ENCODE assay signal across 27 cellular contexts in the genomic region with DNA sequence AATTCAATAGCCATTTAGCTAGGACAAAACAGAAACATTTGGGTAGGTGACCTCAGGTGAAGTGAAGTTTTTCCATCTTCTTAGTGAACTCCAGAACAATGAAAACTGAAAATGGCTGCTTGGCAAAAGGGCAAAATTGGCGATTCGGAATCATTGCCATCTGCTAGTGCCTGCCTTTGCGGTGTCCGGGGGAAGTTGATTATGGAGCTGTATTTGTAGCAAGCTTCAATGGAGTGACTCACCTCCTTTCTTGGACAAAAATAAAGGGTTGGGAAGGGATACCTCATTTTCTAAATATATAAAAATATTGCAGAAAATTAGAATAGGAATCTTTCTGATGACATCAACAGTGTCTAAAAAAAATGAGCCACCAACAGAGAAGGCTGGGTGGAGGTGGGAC.
A peak's percentile ranks its signal among the peaks of the same experiment; 100 is the strongest.
DNase-seq lines count a peak whose midpoint lies in the region; ATAC-seq and TF ChIP-seq lines count a peak whose summit lies in the region.
"Had no signal": no experiment of that assay in that cellular context is flagged by ENCODE, and none has a peak within 500 bp of the region (broad histone marks: within the 10 kb centered on the region; RNA-seq: fewer than 3 reads in every experiment).

No MANE protein-coding gene starts in this region.

- no peak for TF ChIP-seq EP300 in esophagus muscularis mucosa (IDR thresholded peaks at IDR 0.05)

- peaks cover 0 to 5% (median 0%) of the 10 kb centered on the region in 4 donors for H3K4me1 ChIP-seq in esophagus muscularis mucosa
- H3K4me1 ChIP-seq: prostate gland, uterus had no signal

- ATAC-seq in HG02885 (IDR thresholded peaks at IDR 0.05; ENCODE audit: poor library complexity, unreplicated experiment): no peak
- ATAC-seq: activated CD4-positive, alpha-beta T cell treated with anti-CD3 and anti-CD28 coated beads for 36 hours; naive thymus-derived CD4-positive, alpha-beta T cell; Right ventricle myocardium inferior had no signal

- no peak overlapping the region for H3K27ac Mint-ChIP-seq in activated CD4-positive, alpha-beta memory T cell treated with anti-CD3 and anti-CD28 coated beads, Interleukin-2, amount 10 ng/mL, durations not matched to agents 7 days and 5 days
- H3K27ac Mint-ChIP-seq: activated CD4-positive, alpha-beta T cell treated with anti-CD3 and anti-CD28 coated beads for 36 hours; activated T-cell treated with anti-CD3 and anti-CD28 coated beads, Interleukin-2, amount 50 U/mL, for 24 hours; brain; CD4-positive, alpha-beta T cell; H9; naive thymus-derived CD4-positive, alpha-beta T cell; T-helper 2 cell treated with Interferon-gamma antibody and Interleukin-4, amounts not matched to agents 5 μg/mL and 100 μg/mL, for 36 hours had no signal

- TF ChIP-seq POLR2A in esophagus muscularis mucosa (IDR thresholded peaks at IDR 0.05; ENCODE audit: low read depth): no peak

- WGBS in esophagus muscularis mucosa: 89% methylated on average over 4 of the region's 4 CpGs

- no peak overlapping the region for H3K4me3 Mint-ChIP-seq in activated CD4-positive, alpha-beta memory T cell treated with anti-CD3 and anti-CD28 coated beads, Interleukin-2, amount 10 ng/mL, durations not matched to agents 7 days and 5 days
- H3K4me3 Mint-ChIP-seq: activated CD4-positive, alpha-beta T cell treated with anti-CD3 and anti-CD28 coated beads for 36 hours; activated T-cell treated with anti-CD3 and anti-CD28 coated beads, Interleukin-2, amount 50 U/mL, for 24 hours; brain; CD4-positive, alpha-beta T cell; H9; naive thymus-derived CD4-positive, alpha-beta T cell; T-helper 2 cell treated with Interferon-gamma antibody and Interleukin-4, amounts not matched to agents 5 μg/mL and 100 μg/mL, for 36 hours had no signal

- POLR2A ChIA-PET in activated CD4-positive, alpha-beta memory T cell treated with anti-CD3 and anti-CD28 coated beads, Interleukin-2, amount 10 ng/mL, durations not matched to agents 7 days and 5 days (lab: Charles Lee): no interaction called here

- no peak for TF ChIP-seq CTCF in esophagus muscularis mucosa (IDR thresholded peaks at IDR 0.05)

- no peaks in the 10 kb centered on the region for H3K4me1 Mint-ChIP-seq in activated CD4-positive, alpha-beta memory T cell treated with anti-CD3 and anti-CD28 coated beads, Interleukin-2, amount 10 ng/mL, durations not matched to agents 7 days and 5 days
- H3K4me1 Mint-ChIP-seq: activated CD4-positive, alpha-beta T cell treated with anti-CD3 and anti-CD28 coated beads for 36 hours; naive thymus-derived CD4-positive, alpha-beta T cell had no signal

- H3K9me3 ChIP-seq in MG63 (no peaks in the 10 kb centered on the region), esophagus muscularis mucosa (no peaks in the 10 kb centered on the region)
- H3K9me3 ChIP-seq: prostate gland, testis, uterus had no signal

- CTCF ChIA-PET in activated CD4-positive, alpha-beta memory T cell treated with anti-CD3 and anti-CD28 coated beads, Interleukin-2, amount 10 ng/mL, durations not matched to agents 7 days and 5 days (lab: Charles Lee): no interaction called here

- no peaks in the 10 kb centered on the region for H3K36me3 Mint-ChIP-seq in activated CD4-positive, alpha-beta memory T cell treated with anti-CD3 and anti-CD28 coated beads, Interleukin-2, amount 10 ng/mL, durations not matched to agents 7 days and 5 days (ENCODE audit: low read depth)
- H3K36me3 Mint-ChIP-seq: brain; naive thymus-derived CD4-positive, alpha-beta T cell had no signal

- no peak overlapping the region for H3K4me3 ChIP-seq in MG63
- H3K4me3 ChIP-seq in esophagus muscularis mucosa: no peak overlapping the region
- H3K4me3 ChIP-seq: prostate gland, testis, uterus had no signal

- H3K27me3 Mint-ChIP-seq in activated CD4-positive, alpha-beta memory T cell treated with anti-CD3 and anti-CD28 coated beads, Interleukin-2, amount 10 ng/mL, durations not matched to agents 7 days and 5 days: peaks cover 2% of the 10 kb centered on the region
- H3K27me3 Mint-ChIP-seq: activated CD4-positive, alpha-beta T cell treated with anti-CD3 and anti-CD28 coated beads for 36 hours; activated T-cell treated with anti-CD3 and anti-CD28 coated beads, Interleukin-2, amount 50 U/mL, for 24 hours; brain had no signal

- H3K27ac ChIP-seq in esophagus muscularis mucosa (replicated peaks in 1 of 4): no peak overlapping the region
- H3K27ac ChIP-seq: prostate gland, testis, uterus had no signal

- H3K9me3 Mint-ChIP-seq in activated CD4-positive, alpha-beta memory T cell treated with anti-CD3 and anti-CD28 coated beads, Interleukin-2, amount 10 ng/mL, durations not matched to agents 7 days and 5 days: no peaks in the 10 kb centered on the region
- H3K9me3 Mint-ChIP-seq: activated T-cell treated with anti-CD3 and anti-CD28 coated beads, Interleukin-2, amount 50 U/mL, for 24 hours; brain; CD4-positive, alpha-beta T cell; H9; T-helper 2 cell treated with Interferon-gamma antibody and Interleukin-4, amounts not matched to agents 5 μg/mL and 100 μg/mL, for 36 hours had no signal

- intact Hi-C loops in esophagus muscularis mucosa (cut with DNase I): no loop called here

- H3K36me3 ChIP-seq in MG63 (no peaks in the 10 kb centered on the region), esophagus muscularis mucosa (no peaks in the 10 kb centered on the region)
- H3K36me3 ChIP-seq: prostate gland, uterus had no signal

- DNase-seq in Daoy (ENCODE audit: low read depth): peak; percentile 31
- DNase-seq in MG63: peak; percentile 73
- peak; percentile 47 for DNase-seq in esophagus muscularis mucosa (ENCODE audit: extremely low spot score)
- peak; percentile 25 for DNase-seq in stromal cell of bone marrow (ENCODE audit: low read depth)
- DNase-seq in activated CD4-positive, alpha-beta memory T cell treated with anti-CD3 and anti-CD28 coated beads, Interleukin-2, amount 10 ng/mL, durations not matched to agents 7 days and 5 days: no peak
- no peak for DNase-seq in NCI-H345 treated with DMSO at 0.1 percent for 48 hours (lab: John Stamatoyannopoulos, UW; ENCODE audit: unreplicated experiment)
- DNase-seq: activated CD4-positive, alpha-beta T cell treated with anti-CD3 and anti-CD28 coated beads for 36 hours; activated gamma-delta T cell; activated T-cell treated with anti-CD3 and anti-CD28 coated beads, Interleukin-2, amount 50 U/mL, for 24 hours; CD4-positive, alpha-beta T cell; effector CD8-positive, alpha-beta T cell; foreskin melanocyte; H9; hippocampal formation; naive thymus-derived CD4-positive, alpha-beta T cell; NCI-H1105 treated with DMSO at 0.1 percent for 48 hours; NCI-H2107; NCI-H510A treated with DMSO at 0.1 percent for 48 hours; nucleus accumbens; stimulated activated naive CD4-positive, alpha-beta T cell; testis had no signal

- no peaks in the 10 kb centered on the region for H3K27me3 ChIP-seq in MG63
- H3K27me3 ChIP-seq in esophagus muscularis mucosa: no peaks in the 10 kb centered on the region
- H3K27me3 ChIP-seq: testis, uterus had no signal

Comparison
In these comparisons a context has a peak if more than half of its experiments do, and no peak if none do; other contexts are left out.
1. DNase-seq: peak in Daoy (single experiment), MG63 (single experiment), esophagus muscularis mucosa (single experiment) and stromal cell of bone marrow (single experiment); none in activated CD4-positive, alpha-beta memory T cell treated with anti-CD3 and anti-CD28 coated beads, Interleukin-2, amount 10 ng/mL, durations not matched to agents 7 days and 5 days (single experiment) and NCI-H345 treated with DMSO at 0.1 percent for 48 hours (single experiment).